11 cellular contexts compared by ENCODE assay signal in genomic region chr17:9817086-9817485, GRCh38. TPM values are rescaled to one million over a fixed set of nuclear protein-coding genes. Genes with fewer than 3 reads are reported as not detected.
DNase-seq lines count a peak whose midpoint lies in the region; ATAC-seq and TF ChIP-seq lines count a peak whose summit lies in the region.
"Had no signal": no experiment of that assay in that cellular context is flagged by ENCODE, and none has a peak within 500 bp of the region (broad histone marks: within the 10 kb centered on the region; RNA-seq: fewer than 3 reads in every experiment).

No MANE protein-coding gene starts in this region.

- H3K27ac ChIP-seq in dorsolateral prefrontal cortex (no peak overlapping the region), lung (ENCODE audit: low read depth in 1 of 2, low read length in 1 of 2) (no peak overlapping the region)
- H3K27ac ChIP-seq: parathyroid adenoma had no signal

- in situ Hi-C loops in Caki2 (cut with HindIII; ENCODE audit: low pct_unique_long_range_greater_than_20kb, low sequenced_read_pairs) = no loop called here

- no peaks in the 10 kb centered on the region for H3K36me3 ChIP-seq in lung (ENCODE audit: control insufficient read depth in 2 of 2, insufficient read depth in 2 of 2, low read length in 2 of 2)

- intact Hi-C loops in dorsolateral prefrontal cortex (cut with DNase I) = no loop called here

- no peaks in the 10 kb centered on the region for H3K27me3 ChIP-seq in dorsolateral prefrontal cortex
- H3K27me3 ChIP-seq in lung (ENCODE audit: control insufficient read depth, insufficient read depth) = no peaks in the 10 kb centered on the region

- WGBS in lung, 2 donors = 50 to 63% methylated on average over 8 of the region's 8 CpGs

- H3K4me3 ChIP-seq in dorsolateral prefrontal cortex (peak overlapping the region in 1 of 59 donors; percentile 16), lung (no peak overlapping the region)

- TF ChIP-seq CTCF in dorsolateral prefrontal cortex (IDR thresholded peaks at IDR 0.05 in 54 of 56, conservative IDR thresholded peaks at IDR 0.05 in 2 of 56; ENCODE audit: low read depth in 1 of 56, partially characterized antibody in 56 of 56) (no peak), lung (IDR thresholded peaks at IDR 0.05; ENCODE audit: control extremely low read depth, extremely low read depth) (no peak)

- H3K4me1 ChIP-seq in lung (ENCODE audit: control insufficient read depth in 2 of 2, insufficient read depth in 2 of 2, low read length in 2 of 2) = no peaks in the 10 kb centered on the region
- H3K4me1 ChIP-seq: Caco-2, parathyroid adenoma had no signal

- peaks cover 0 to 4% of the 10 kb centered on the region in 2 donors for H3K9me3 ChIP-seq in lung (ENCODE audit: control insufficient read depth in 2 of 2, insufficient read depth in 1 of 2, low read length in 1 of 2)
- H3K9me3 ChIP-seq: Caco-2 had no signal

- DNase-seq in Caki2 (ENCODE audit: low read depth) (peak; percentile 57), NCI-H2171 (lab: John Stamatoyannopoulos, UW) (peak; percentile 48), dorsolateral prefrontal cortex (peak in 9 of 10 donors; percentile 19 to 77 (median 64)), lung (ENCODE audit: low spot score) (peak; percentile 35), COR-L47 (lab: John Stamatoyannopoulos, UW) (no peak)
- no peak for DNase-seq in NK-92 treated with Interleukin-12 subunit alpha and Interleukin-12 subunit beta, amount 100 ng/mL, for 24 hours (lab: John Stamatoyannopoulos, UW)
- DNase-seq: activated B cell treated with CpG ODN at 0.5 μM for 24 hours had no signal

- ATAC-seq in lung (ENCODE audit: insufficient read depth, low FRiP score) = no peak
- ATAC-seq in HG02571 (IDR thresholded peaks at IDR 0.05; ENCODE audit: unreplicated experiment) = no peak
- ATAC-seq in GM19324 (IDR thresholded peaks at IDR 0.05; ENCODE audit: low FRiP score, unreplicated experiment) = no peak

RNA-seq across cellular contexts. Expression of gene GSG1L2, which starts 4.8 kb away (rescaled TPM):
- not detected in 2 replicates for total RNA-seq in Caki2 (2014; rRNA removed; shearing (Covaris generic); ENCODE audit: low replicate concordance)
- total RNA-seq in dorsolateral prefrontal cortex (under 1 TPM in 4 of 120 experiments, not detected in 116; 0.61 to 0.74 (median 0.67) TPM), lung (not detected)
- not detected for polyA plus RNA-seq in lung
- total RNA-seq: activated B cell treated with CpG ODN at 0.5 μM for 24 hours, Caco-2 had no signal

RNA-seq across cellular contexts. Expression of gene GLP2R, which starts 8.6 kb away (rescaled TPM):
- 1.5 and 3.9 TPM in 2 replicates for total RNA-seq in Caki2 (2014; rRNA removed; shearing (Covaris generic); ENCODE audit: low replicate concordance)
- 10 to 100 TPM in 5 of 120 experiments, 1 to 10 TPM in 113, under 1 TPM in 2; 0.46 to 24.5 (median 3.2) TPM for total RNA-seq in dorsolateral prefrontal cortex
- total RNA-seq in lung = 1 to 10 TPM in 1 of 2 donors, under 1 TPM in 1; 0.86 to 1.6 TPM
- under 1 TPM; 0.11 to 0.22 TPM for polyA plus RNA-seq in lung
- total RNA-seq: activated B cell treated with CpG ODN at 0.5 μM for 24 hours, Caco-2 had no signal

RNA-seq across cellular contexts. Expression of gene DHRS7C, which starts 25.7 kb away (rescaled TPM):
- not detected in 2 replicates for total RNA-seq in Caki2 (2014; rRNA removed; shearing (Covaris generic); ENCODE audit: low replicate concordance)
- 1 to 10 TPM in 39 of 120 experiments, under 1 TPM in 32, not detected in 49; 0.45 to 3.7 (median 1.0) TPM for total RNA-seq in dorsolateral prefrontal cortex
- not detected for total RNA-seq in lung
- not detected for polyA plus RNA-seq in lung
- total RNA-seq: activated B cell treated with CpG ODN at 0.5 μM for 24 hours, Caco-2 had no signal

Comparison
In these comparisons a context has a peak if more than half of its experiments do, and no peak if none do; other contexts are left out.
1. DNase-seq: peak in Caki2 (single experiment), NCI-H2171 (single experiment), dorsolateral prefrontal cortex (9 of 10) and lung (single experiment); none in COR-L47 (single experiment) and NK-92 treated with Interleukin-12 subunit alpha and Interleukin-12 subunit beta, amount 100 ng/mL, for 24 hours (single experiment).